Comparison of ENCODE assay signal across 24 cellular contexts in genomic region chr6:14634072-14634471, GRCh38.
DNase-seq lines count a peak whose midpoint lies in the region; ATAC-seq and TF ChIP-seq lines count a peak whose summit lies in the region.
"Had no signal": no experiment of that assay in that cellular context is flagged by ENCODE, and none has a peak within 500 bp of the region (broad histone marks: within the 10 kb centered on the region; RNA-seq: fewer than 3 reads in every experiment).

No MANE protein-coding gene starts in this region.

- no peak for TF ChIP-seq CTCF in CD4-positive, alpha-beta T cell (IDR thresholded peaks at IDR 0.05)
- TF ChIP-seq CTCF in activated B cell treated with CpG ODN at 0.5 μM for 24 hours (IDR thresholded peaks at IDR 0.05) (no peak), mucosa of descending colon (IDR thresholded peaks at IDR 0.05) (no peak)

- POLR2A ChIA-PET in CD4-positive, alpha-beta T cell (lab: Charles Lee), result interaction anchor here (0.6 to 3.5 kb wide), 4 partner anchors 12 to 227 kb away, joined by 3 to 26 read pairs (median 3); no protein-coding TSS in a partner anchor
- POLR2A ChIA-PET in activated B cell treated with CpG ODN at 0.5 μM for 24 hours (lab: Charles Lee) (no interaction called here), HEK293T (lab: Yijun Ruan, JAX) (no interaction called here)

- H3K9me3 Mint-ChIP-seq in activated CD4-positive, alpha-beta T cell treated with anti-CD3 and anti-CD28 coated beads, Interleukin-2, amount 10 ng/mL, durations not matched to agents 24 days and 14 days, result peaks cover 7% of the 10 kb centered on the region
- H3K9me3 Mint-ChIP-seq in CD4-positive, alpha-beta T cell, result no peaks in the 10 kb centered on the region
- no peaks in the 10 kb centered on the region for H3K9me3 Mint-ChIP-seq in activated B cell treated with CpG ODN at 0.5 μM for 24 hours
- H3K9me3 Mint-ChIP-seq: dendritic cell treated with granulocyte-macrophage colony-stimulating factor and Interleukin-4, amounts not matched to agents 40 ng/mL and 50 ng/mL, for 4 days; H9 had no signal

- peak overlapping the region; percentile 69 for H3K27ac Mint-ChIP-seq in activated CD4-positive, alpha-beta T cell treated with anti-CD3 and anti-CD28 coated beads, Interleukin-2, amount 10 ng/mL, durations not matched to agents 24 days and 14 days
- H3K27ac Mint-ChIP-seq in CD4-positive, alpha-beta T cell, result peak overlapping the region; percentile 90
- H3K27ac Mint-ChIP-seq in activated B cell treated with CpG ODN at 0.5 μM for 24 hours, result peak overlapping the region; percentile 91
- H3K27ac Mint-ChIP-seq: dendritic cell treated with granulocyte-macrophage colony-stimulating factor and Interleukin-4, amounts not matched to agents 40 ng/mL and 50 ng/mL, for 4 days had no signal

- H3K4me3 ChIP-seq in mucosa of descending colon, result no peak overlapping the region
- H3K4me3 ChIP-seq: gastroesophageal sphincter, tibial nerve had no signal

- H3K4me1 ChIP-seq in mucosa of descending colon (ENCODE audit: low read depth), result peaks cover 5% of the 10 kb centered on the region

- H3K27me3 ChIP-seq in CD4-positive, alpha-beta T cell (ENCODE audit: control insufficient read depth, insufficient read depth, low read length), result no peaks in the 10 kb centered on the region
- H3K27me3 ChIP-seq: gastroesophageal sphincter, tibial nerve had no signal

- H3K27me3 Mint-ChIP-seq in activated CD4-positive, alpha-beta T cell treated with anti-CD3 and anti-CD28 coated beads, Interleukin-2, amount 10 ng/mL, durations not matched to agents 24 days and 14 days, result peaks cover 19% of the 10 kb centered on the region
- H3K27me3 Mint-ChIP-seq in CD4-positive, alpha-beta T cell, result no peaks in the 10 kb centered on the region
- no peaks in the 10 kb centered on the region for H3K27me3 Mint-ChIP-seq in activated B cell treated with CpG ODN at 0.5 μM for 24 hours

- H3K4me3 Mint-ChIP-seq in activated CD4-positive, alpha-beta T cell treated with anti-CD3 and anti-CD28 coated beads, Interleukin-2, amount 10 ng/mL, durations not matched to agents 24 days and 14 days, result peak overlapping the region; percentile 67
- peak overlapping the region; percentile 84 for H3K4me3 Mint-ChIP-seq in CD4-positive, alpha-beta T cell
- H3K4me3 Mint-ChIP-seq in activated B cell treated with CpG ODN at 0.5 μM for 24 hours, result no peak overlapping the region
- H3K4me3 Mint-ChIP-seq: dendritic cell treated with granulocyte-macrophage colony-stimulating factor and Interleukin-4, amounts not matched to agents 40 ng/mL and 50 ng/mL, for 4 days; H9 had no signal

- no peak overlapping the region for H3K27ac ChIP-seq in CD4-positive, alpha-beta T cell (ENCODE audit: low read depth, low read length)
- H3K27ac ChIP-seq: C4-2B, gastroesophageal sphincter, KMS-11, tibial nerve had no signal

- ATAC-seq in CD4-positive, alpha-beta T cell (ENCODE audit: poor library complexity), result peak; percentile 52
- ATAC-seq in activated B cell treated with CpG ODN at 0.5 μM for 24 hours (ENCODE audit: low read depth), result no peak
- ATAC-seq in mucosa of descending colon, result peak; percentile 6
- no peak for ATAC-seq in HG02981 (IDR thresholded peaks at IDR 0.05; ENCODE audit: unreplicated experiment)
- ATAC-seq: gastroesophageal sphincter, left colon, right cardiac atrium had no signal

- peaks cover 51% of the 10 kb centered on the region for H3K4me1 Mint-ChIP-seq in activated CD4-positive, alpha-beta T cell treated with anti-CD3 and anti-CD28 coated beads, Interleukin-2, amount 10 ng/mL, durations not matched to agents 24 days and 14 days
- H3K4me1 Mint-ChIP-seq in CD4-positive, alpha-beta T cell (ENCODE audit: low read depth), result peaks cover 57% of the 10 kb centered on the region
- H3K4me1 Mint-ChIP-seq in activated B cell treated with CpG ODN at 0.5 μM for 24 hours, result peaks cover 64% of the 10 kb centered on the region

- H3K36me3 Mint-ChIP-seq in activated CD4-positive, alpha-beta T cell treated with anti-CD3 and anti-CD28 coated beads, Interleukin-2, amount 10 ng/mL, durations not matched to agents 24 days and 14 days (ENCODE audit: low read depth), result peaks cover 2% of the 10 kb centered on the region
- H3K36me3 Mint-ChIP-seq in CD4-positive, alpha-beta T cell (ENCODE audit: low read depth), result no peaks in the 10 kb centered on the region
- H3K36me3 Mint-ChIP-seq in activated B cell treated with CpG ODN at 0.5 μM for 24 hours (ENCODE audit: low read depth), result no peaks in the 10 kb centered on the region

- no peak for DNase-seq in activated CD4-positive, alpha-beta T cell treated with anti-CD3 and anti-CD28 coated beads, Interleukin-2, amount 10 ng/mL, durations not matched to agents 24 days and 14 days
- no peak for DNase-seq in activated CD4-positive, alpha-beta T cell treated with anti-CD3 and anti-CD28 coated beads for 48 hours
- DNase-seq in CD4-positive, alpha-beta T cell, result peak in 6 of 10 experiments; percentile 11 to 40 (median 18)
- DNase-seq in activated B cell treated with CpG ODN at 0.5 μM for 24 hours (no peak), mucosa of descending colon (no peak), HEK293T (ENCODE audit: extremely low spot score) (no peak)
- no peak for DNase-seq in effector CD8-positive, alpha-beta T cell (lab: John Stamatoyannopoulos, UW)
- DNase-seq: DMS79; erythroblast; H9; left colon; midbrain; NCI-H1092 treated with DMSO at 0.1 percent for 48 hours; NCI-H2107; NCI-H748 treated with DMSO at 0.1 percent for 48 hours; occipital lobe; right cardiac atrium; stimulated activated CD8-positive, alpha-beta memory T cell treated with anti-CD3 and anti-CD28 coated beads, Interleukin-4, amount 100 ng/mL, for 48 hours had no signal

- no peaks in the 10 kb centered on the region for H3K36me3 ChIP-seq in mucosa of descending colon (ENCODE audit: low read depth)
- H3K36me3 ChIP-seq: gastroesophageal sphincter, tibial nerve had no signal

- CTCF ChIA-PET in CD4-positive, alpha-beta T cell (lab: Charles Lee), result no interaction called here
- CTCF ChIA-PET in activated B cell treated with CpG ODN at 0.5 μM for 24 hours (lab: Charles Lee), result no interaction called here
- CTCF ChIA-PET in HEK293T (lab: Yijun Ruan, JAX), result no interaction called here

- H3K9me3 ChIP-seq in CD4-positive, alpha-beta T cell (ENCODE audit: control insufficient read depth, low read length), result no peaks in the 10 kb centered on the region
- no peaks in the 10 kb centered on the region for H3K9me3 ChIP-seq in mucosa of descending colon
- H3K9me3 ChIP-seq: gastroesophageal sphincter, tibial nerve had no signal

- intact Hi-C loops in activated CD4-positive, alpha-beta T cell treated with anti-CD3 and anti-CD28 coated beads, Interleukin-2, amount 10 ng/mL, durations not matched to agents 24 days and 14 days (cut with micrococcal nuclease), result loop anchor here (10.0 kb wide), 1 partner anchor 179 kb away; no protein-coding TSS in a partner anchor
- intact Hi-C loops in CD4-positive, alpha-beta T cell (cut with DNase I, micrococcal nuclease), result loop anchor here in 1 of 2 experiments (2.0 to 10.0 kb wide), 3 partner anchors 27 to 359 kb away; no protein-coding TSS in a partner anchor
- intact Hi-C loops in activated B cell treated with CpG ODN at 0.5 μM for 24 hours (cut with micrococcal nuclease), result loop anchor here (10.0 kb wide), 1 partner anchor 611 kb away; the partner anchor contains the start of gene JARID2
- intact Hi-C loops in mucosa of descending colon (cut with DNase I, micrococcal nuclease), result no loop called here

TF ChIP-seq in HEK293T, 16 proteins besides CTCF, POLR2A, EP300 and RAD21:
- TF ChIP-seq BHLHE40 (IDR thresholded peaks at IDR 0.05; ENCODE audit: borderline replicate concordance) (no peak), ARNT (IDR thresholded peaks at IDR 0.05) (no peak), SUZ12 (IDR thresholded peaks at IDR 0.05) (no peak)
TF ChIP-seq in HEK293T: peak in this region for 0.

Comparison
In these comparisons a context has a peak if more than half of its experiments do, and no peak if none do; other contexts are left out.
1. DNase-seq: peak in CD4-positive, alpha-beta T cell (6 of 10); none in activated CD4-positive, alpha-beta T cell treated with anti-CD3 and anti-CD28 coated beads, Interleukin-2, amount 10 ng/mL, durations not matched to agents 24 days and 14 days (single experiment), activated CD4-positive, alpha-beta T cell treated with anti-CD3 and anti-CD28 coated beads for 48 hours (single experiment), activated B cell treated with CpG ODN at 0.5 μM for 24 hours (single experiment), mucosa of descending colon (0 of 3), HEK293T (single experiment) and effector CD8-positive, alpha-beta T cell (single experiment).
2. ATAC-seq: peak in CD4-positive, alpha-beta T cell (single experiment) and mucosa of descending colon (single experiment); none in activated B cell treated with CpG ODN at 0.5 μM for 24 hours (single experiment) and HG02981 (single experiment).
3. intact Hi-C loops: an anchor here in activated CD4-positive, alpha-beta T cell treated with anti-CD3 and anti-CD28 coated beads, Interleukin-2, amount 10 ng/mL, durations not matched to agents 24 days and 14 days (10.0 kb wide) and activated B cell treated with CpG ODN at 0.5 μM for 24 hours (10.0 kb wide); none called in mucosa of descending colon.
4. Peak in every context shown above with its lines, with median percentiles within 50 percentile points of each other: H3K27ac Mint-ChIP-seq.